16 cellular contexts compared by ENCODE assay signal in genomic region chr6:38349795-38350194, GRCh38.
DNase-seq lines count a peak whose midpoint lies in the region; TF ChIP-seq lines count a peak whose summit lies in the region.
"Had no signal": no experiment of that assay in that cellular context is flagged by ENCODE, and none has a peak within 500 bp of the region (broad histone marks: within the 10 kb centered on the region; RNA-seq: fewer than 3 reads in every experiment).

No MANE protein-coding gene starts in this region.

- H3K36me3 ChIP-seq in hepatocyte (replicated peaks; ENCODE audit: insufficient read depth, low read depth) (no peaks in the 10 kb centered on the region), subcutaneous abdominal adipose tissue (ENCODE audit: control insufficient read depth in 5 of 5, insufficient read depth in 5 of 5, low read length in 5 of 5) (no peaks in the 10 kb centered on the region), thyroid gland (no peaks in the 10 kb centered on the region)
- H3K36me3 ChIP-seq: SJSA1, vagina had no signal

- no peaks in the 10 kb centered on the region for H3K79me2 ChIP-seq in hepatocyte

- WGBS in hepatocyte (ENCODE audit: low lambda C conversion rate, missing lambda C conversion rate) = 75% methylated on average over 3 of the region's 3 CpGs
- 89 to 95% methylated on average over 3 of the region's 3 CpGs for WGBS in thyroid gland, 2 donors

- H3K4me1 ChIP-seq in hepatocyte (ENCODE audit: insufficient read depth) = peaks cover 11% of the 10 kb centered on the region
- H3K4me1 ChIP-seq in subcutaneous abdominal adipose tissue (ENCODE audit: control insufficient read depth in 5 of 5, insufficient read depth in 5 of 5, low read length in 5 of 5) = peaks cover 2 to 30% (median 18%) of the 10 kb centered on the region in 5 donors
- peaks cover 7% of the 10 kb centered on the region in 2 donors for H3K4me1 ChIP-seq in thyroid gland

- in situ Hi-C loops in astrocyte of the spinal cord (cut with HindIII; ENCODE audit: low sequenced_read_pairs) = no loop called here

- H2AFZ ChIP-seq in hepatocyte = no peak overlapping the region

- no peak for TF ChIP-seq CTCF in astrocyte of the spinal cord (IDR thresholded peaks at IDR 0.05; ENCODE audit: low read depth, low read length)
- no peak for TF ChIP-seq CTCF in hepatocyte (IDR thresholded peaks at IDR 0.05; ENCODE audit: poor library complexity)
- TF ChIP-seq CTCF in thyroid gland (IDR thresholded peaks at IDR 0.05) = no peak

- TF ChIP-seq POLR2A in thyroid gland (IDR thresholded peaks at IDR 0.05) = no peak

- no peak overlapping the region for H3K4me2 ChIP-seq in hepatocyte

- intact Hi-C loops in thyroid gland (cut with DNase I) = no loop called here

- H3K27ac ChIP-seq in hepatocyte (peak overlapping the region; percentile 84), subcutaneous abdominal adipose tissue (ENCODE audit: low read depth, low read length) (peak overlapping the region; percentile 52), thyroid gland (no peak overlapping the region)
- H3K27ac ChIP-seq: SJSA1, vagina had no signal

- H4K20me1 ChIP-seq in hepatocyte (ENCODE audit: insufficient read depth, poor library complexity, severe bottlenecking) = no peaks in the 10 kb centered on the region

- H3K27me3 ChIP-seq in hepatocyte (no peaks in the 10 kb centered on the region), subcutaneous abdominal adipose tissue (ENCODE audit: control insufficient read depth in 5 of 5, insufficient read depth in 4 of 5, low read length in 5 of 5) (no peaks in the 10 kb centered on the region), thyroid gland (no peaks in the 10 kb centered on the region)
- H3K27me3 ChIP-seq: SJSA1, vagina had no signal

- H3K4me3 ChIP-seq in astrocyte of the spinal cord (ENCODE audit: low read depth, low read length) = no peak overlapping the region
- H3K4me3 ChIP-seq in hepatocyte = no peak overlapping the region
- no peak overlapping the region for H3K4me3 ChIP-seq in subcutaneous abdominal adipose tissue (ENCODE audit: low read depth in 1 of 5, low read length in 5 of 5)
- no peak overlapping the region for H3K4me3 ChIP-seq in thyroid gland (replicated peaks in 1 of 3)
- H3K4me3 ChIP-seq: SJSA1, vagina had no signal

- H3K9me2 ChIP-seq in hepatocyte (replicated peaks; ENCODE audit: insufficient read depth) = no peaks in the 10 kb centered on the region

- DNase-seq in HCEC 1CT (peak; percentile 94), astrocyte of the spinal cord (ENCODE audit: low read depth, low spot score) (peak; percentile 80), hepatocyte (ENCODE audit: low spot score) (peak; percentile 46), DMS53 treated with DMSO at 0.1 percent for 48 hours (lab: John Stamatoyannopoulos, UW; ENCODE audit: unreplicated experiment) (no peak), thyroid gland (no peak)
- DNase-seq in central memory CD4-positive, alpha-beta T cell = no peak
- DNase-seq: activated CD4-positive, alpha-beta memory T cell treated with anti-CD3 and anti-CD28 coated beads for 36 hours; amygdala; CD8-positive, alpha-beta T cell; NCI-H1417 treated with DMSO at 0.1 percent for 48 hours; NCI-H226; nucleus accumbens; stimulated activated naive CD8-positive, alpha-beta T cell treated with anti-CD3 and anti-CD28 coated beads, Interleukin-15, Interleukin-2, amounts not matched to agents 100 U/mL and 50 U/mL, for 24 hours had no signal

- no peak overlapping the region for H3K9ac ChIP-seq in subcutaneous abdominal adipose tissue (ENCODE audit: low read length in 5 of 5)

- H3K9me3 ChIP-seq in hepatocyte (ENCODE audit: low read depth) (no peaks in the 10 kb centered on the region), subcutaneous abdominal adipose tissue (ENCODE audit: control insufficient read depth in 5 of 5, low read length in 5 of 5) (no peaks in the 10 kb centered on the region), thyroid gland (no peaks in the 10 kb centered on the region)
- H3K9me3 ChIP-seq: SJSA1, vagina had no signal

Comparison
In these comparisons a context has a peak if more than half of its experiments do, and no peak if none do; other contexts are left out.
1. DNase-seq: peak in HCEC 1CT (single experiment), astrocyte of the spinal cord (single experiment) and hepatocyte (single experiment); none in central memory CD4-positive, alpha-beta T cell (single experiment), DMS53 treated with DMSO at 0.1 percent for 48 hours (single experiment) and thyroid gland (0 of 2).
2. H3K27ac ChIP-seq: peak in hepatocyte (single experiment) and subcutaneous abdominal adipose tissue (single experiment); none in thyroid gland (0 of 3).